ENCODE assay signal across 20 cellular contexts in the genomic region with DNA sequence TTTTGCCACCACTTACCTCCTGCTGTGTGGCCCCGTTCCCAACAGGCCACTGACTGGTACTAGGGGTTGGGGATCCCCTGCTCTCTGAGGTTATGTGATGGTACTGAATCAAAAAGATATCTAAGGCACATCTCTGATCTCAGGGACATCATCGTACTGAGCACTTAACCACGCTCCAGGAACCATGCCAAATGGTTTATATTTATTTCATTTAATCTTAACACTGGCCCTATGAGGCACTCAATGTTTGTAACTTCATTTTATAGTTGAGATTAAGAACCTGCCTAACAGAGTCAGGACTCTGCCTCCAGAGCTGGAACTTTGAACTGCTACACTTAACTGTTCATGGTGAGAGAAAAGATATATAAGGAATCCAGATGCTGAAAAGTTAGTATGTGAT.
DNase-seq lines count a peak whose midpoint lies in the region; ATAC-seq and TF ChIP-seq lines count a peak whose summit lies in the region.
"Had no signal": no experiment of that assay in that cellular context is flagged by ENCODE, and none has a peak within 500 bp of the region (broad histone marks: within the 10 kb centered on the region; RNA-seq: fewer than 3 reads in every experiment).

No MANE protein-coding gene starts in this region.

- no peaks in the 10 kb centered on the region for H3K27me3 ChIP-seq in brain microvascular endothelial cell (replicated peaks)
- H3K27me3 ChIP-seq: sigmoid colon, suprapubic skin, vagina had no signal

- no peak overlapping the region for H3K27ac ChIP-seq in brain microvascular endothelial cell
- H3K27ac ChIP-seq: sigmoid colon, suprapubic skin, vagina had no signal

- TF ChIP-seq CTCF in brain microvascular endothelial cell (IDR thresholded peaks at IDR 0.05; ENCODE audit: low read depth, low read length, missing control alignments), result no peak

- H3K36me3 ChIP-seq in brain microvascular endothelial cell (replicated peaks), result peaks cover 3% of the 10 kb centered on the region
- H3K36me3 ChIP-seq: vagina had no signal

- intact Hi-C loops in left colon (cut with DNase I, micrococcal nuclease), result no loop called here

- no peak overlapping the region for H3K4me3 ChIP-seq in brain microvascular endothelial cell (ENCODE audit: low read depth, low read length)
- H3K4me3 ChIP-seq: sigmoid colon, suprapubic skin, vagina had no signal

- ATAC-seq in left colon (peak; percentile 77), HG03280 (IDR thresholded peaks at IDR 0.05; ENCODE audit: unreplicated experiment) (no peak)
- ATAC-seq: left cardiac atrium, T-cell had no signal

- DNase-seq in AG08396 (ENCODE audit: low spot score), result peak; percentile 10
- DNase-seq in M059J (ENCODE audit: low read depth), result peak; percentile 81
- DNase-seq in brain microvascular endothelial cell, result peak; percentile 49
- no peak for DNase-seq in left colon
- no peak for DNase-seq in NCI-H524 treated with DMSO at 0.1 percent for 48 hours (lab: John Stamatoyannopoulos, UW)
- no peak for DNase-seq in DMS153 treated with DMSO at 0.1 percent for 48 hours (lab: John Stamatoyannopoulos, UW; ENCODE audit: unreplicated experiment)
- no peak for DNase-seq in nucleus accumbens (lab: John Stamatoyannopoulos, UW)
- DNase-seq: activated CD4-positive, alpha-beta T cell treated with anti-CD3 and anti-CD28 coated beads for 48 hours; CD4-positive, alpha-beta memory T cell; H9; Kasumi-1; left cardiac atrium; nephron progenitor cell; posterior cingulate gyrus; Right ventricle myocardium superior; sigmoid colon; T-cell had no signal

- in situ Hi-C loops in brain microvascular endothelial cell (cut with HindIII; ENCODE audit: low pct_ligation_motif_present, low sequenced_read_pairs), result no loop called here

Comparison
In these comparisons a context has a peak if more than half of its experiments do, and no peak if none do; other contexts are left out.
1. DNase-seq: peak in AG08396 (single experiment), M059J (single experiment) and brain microvascular endothelial cell (single experiment); none in left colon (0 of 2), NCI-H524 treated with DMSO at 0.1 percent for 48 hours (single experiment), DMS153 treated with DMSO at 0.1 percent for 48 hours (single experiment) and nucleus accumbens (0 of 56).